In genomic region chr1:44264143-44264542, GRCh38 we compare ENCODE assay signal across 30 cellular contexts.
"Had no signal": no experiment of that assay in that cellular context is flagged by ENCODE, and none has a peak within 500 bp of the region (broad histone marks: within the 10 kb centered on the region; RNA-seq: fewer than 3 reads in every experiment).

No MANE protein-coding gene starts in this region.

- H3K4me2 ChIP-seq: neural progenitor cell, smooth muscle cell had no signal

- H3K9ac ChIP-seq: neural progenitor cell had no signal

- DNase-seq: activated CD8-positive, alpha-beta memory T cell treated with anti-CD3 and anti-CD28 coated beads for 24 hours; activated effector memory CD4-positive, alpha-beta T cell treated with anti-CD3 and anti-CD28 coated beads, Interleukin-2, amount 50 U/mL, for 16 hours; activated naive CD8-positive, alpha-beta T cell treated with anti-CD3 and anti-CD28 coated beads for 36 hours; activated T-cell treated with anti-CD3 and anti-CD28 coated beads, Interleukin-2, amount 50 U/mL, for 1 hour; aorta; cerebellar nuclear complex; effector memory CD8-positive, alpha-beta T cell; head of caudate nucleus; hypothalamus; immature natural killer cell; kidney; natural killer cell; stimulated activated CD4-positive, alpha-beta T cell treated with anti-CD3 and anti-CD28 coated beads, Interleukin-15, amount 100 ng/mL, for 24 hours; stimulated activated CD4-positive, alpha-beta T cell treated with anti-CD3 and anti-CD28 coated beads, Interleukin-2, amount 100 ng/mL, for 24 hours; T-helper 9 cell; tibial artery had no signal

- H3K36me3 ChIP-seq: adrenal gland, cardiac muscle cell, colonic mucosa, gastroesophageal sphincter, neural progenitor cell, right atrium auricular region, suprapubic skin had no signal

- H3K4me1 ChIP-seq: body of pancreas, gastroesophageal sphincter, tibial artery had no signal

- H3K27me3 ChIP-seq: adrenal gland, body of pancreas, cardiac muscle cell, colonic mucosa, gastroesophageal sphincter, neural progenitor cell, right atrium auricular region, suprapubic skin, tibial artery had no signal

- H3K9me3 ChIP-seq: adrenal gland, body of pancreas, colonic mucosa, gastroesophageal sphincter, right atrium auricular region, suprapubic skin, tibial artery had no signal

- H3K4me3 Mint-ChIP-seq: activated naive CD8-positive, alpha-beta T cell treated with anti-CD3 and anti-CD28 coated beads for 36 hours; activated T-helper 1 cell treated with anti-CD3 and anti-CD28 coated beads, Interleukin-12 subunit alpha, Interleukin-12 subunit beta, Interleukin-2, Interleukin-4 antibody, amounts not matched to agents 30 ng/mL and 10 ng/mL and 1 ng/mL, durations not matched to agents 14 hours and 24 hours and 36 hours; effector memory CD8-positive, alpha-beta T cell; immature natural killer cell; memory B cell; natural killer cell; neural progenitor cell; T-helper 1 cell treated with Interleukin-12 subunit alpha and Interleukin-12 subunit beta and Interleukin-4 antibody, amounts not matched to agents 30 μg/mL and 1 μg/mL, for 36 hours had no signal

- H3K27me3 Mint-ChIP-seq: activated naive CD8-positive, alpha-beta T cell treated with anti-CD3 and anti-CD28 coated beads for 36 hours; effector memory CD8-positive, alpha-beta T cell; memory B cell had no signal

- ATAC-seq: body of pancreas; effector memory CD8-positive, alpha-beta T cell; gastroesophageal sphincter had no signal

- H3K9me3 Mint-ChIP-seq: activated naive CD8-positive, alpha-beta T cell treated with anti-CD3 and anti-CD28 coated beads for 36 hours; activated T-helper 1 cell treated with anti-CD3 and anti-CD28 coated beads, Interleukin-12 subunit alpha, Interleukin-12 subunit beta, Interleukin-2, Interleukin-4 antibody, amounts not matched to agents 30 ng/mL and 10 ng/mL and 1 ng/mL, durations not matched to agents 14 hours and 24 hours and 36 hours; effector memory CD8-positive, alpha-beta T cell; immature natural killer cell; memory B cell; natural killer cell; neural progenitor cell; T-helper 1 cell treated with Interleukin-12 subunit alpha and Interleukin-12 subunit beta and Interleukin-4 antibody, amounts not matched to agents 30 μg/mL and 1 μg/mL, for 36 hours had no signal

- H3K4me3 ChIP-seq: adrenal gland, body of pancreas, cardiac muscle cell, colonic mucosa, gastroesophageal sphincter, neural progenitor cell, right atrium auricular region, SK-N-MC, smooth muscle cell, suprapubic skin, tibial artery had no signal

- H3K36me3 Mint-ChIP-seq: immature natural killer cell, natural killer cell had no signal

- H3K27ac ChIP-seq: body of pancreas, cardiac muscle cell, gastroesophageal sphincter, neural progenitor cell, right atrium auricular region, SK-N-MC, suprapubic skin, tibial artery, VCaP had no signal

- H3K27ac Mint-ChIP-seq: activated naive CD8-positive, alpha-beta T cell treated with anti-CD3 and anti-CD28 coated beads for 36 hours; memory B cell; neural progenitor cell; T-helper 1 cell treated with Interleukin-12 subunit alpha and Interleukin-12 subunit beta and Interleukin-4 antibody, amounts not matched to agents 30 μg/mL and 1 μg/mL, for 36 hours had no signal

- H2AFZ ChIP-seq: neural progenitor cell had no signal
